In genomic region chr5:180830253-180831138, GRCh38 we compare ENCODE assay signal across 8 cellular contexts. TPM values are rescaled to one million over a fixed set of nuclear protein-coding genes. Genes with fewer than 3 reads are reported as not detected.
DNase-seq lines count a peak whose midpoint lies in the region; ATAC-seq and TF ChIP-seq lines count a peak whose summit lies in the region.

No MANE protein-coding gene starts in this region.

- ATAC-seq in HG02981 (IDR thresholded peaks at IDR 0.05; ENCODE audit: unreplicated experiment) = peak; percentile 44
- ATAC-seq in activated T-cell treated with anti-CD3 and anti-CD28 coated beads, Interleukin-2, amount 50 U/mL, for 72 hours (replicated peaks in 1 of 2) = peak; percentile 39 to 43

- H3K27me3 ChIP-seq in suprapubic skin = no peaks in the 10 kb centered on the region

- H3K36me3 Mint-ChIP-seq in activated T-cell treated with anti-CD3 and anti-CD28 coated beads, Interleukin-2, amount 50 U/mL, for 72 hours (ENCODE audit: insufficient read depth in 2 of 2) = peaks cover 14 to 32% of the 10 kb centered on the region in 2 donors
- peaks cover 26% of the 10 kb centered on the region for H3K36me3 Mint-ChIP-seq in neural crest cell (ENCODE audit: low read depth)

- 53% methylated on average over 20 of the region's 35 CpGs for WGBS in suprapubic skin

- H3K4me3 Mint-ChIP-seq in activated T-cell treated with anti-CD3 and anti-CD28 coated beads, Interleukin-2, amount 50 U/mL, for 72 hours = peak overlapping the region; percentile 99
- peak overlapping the region; percentile 93 for H3K4me3 Mint-ChIP-seq in neural crest cell

- TF ChIP-seq EP300 in suprapubic skin (IDR thresholded peaks at IDR 0.05) = no peak

- peaks cover 16% of the 10 kb centered on the region for H3K36me3 ChIP-seq in suprapubic skin

- no peaks in the 10 kb centered on the region for H3K27me3 Mint-ChIP-seq in activated T-cell treated with anti-CD3 and anti-CD28 coated beads, Interleukin-2, amount 50 U/mL, for 72 hours (ENCODE audit: low read depth)
- H3K27me3 Mint-ChIP-seq in neural crest cell (ENCODE audit: low read depth) = no peaks in the 10 kb centered on the region

- no peak for TF ChIP-seq CTCF in fibroblast of mammary gland (conservative IDR thresholded peaks at IDR 0.05; ENCODE audit: control insufficient read depth, insufficient read depth, low read depth, low read length)
- no peak for TF ChIP-seq CTCF in neural crest cell (conservative IDR thresholded peaks at IDR 0.05)
- no peak for TF ChIP-seq CTCF in suprapubic skin (IDR thresholded peaks at IDR 0.05)

- H3K4me1 Mint-ChIP-seq in activated T-cell treated with anti-CD3 and anti-CD28 coated beads, Interleukin-2, amount 50 U/mL, for 72 hours (ENCODE audit: low read depth) = peaks cover 62% of the 10 kb centered on the region
- peaks cover 27% of the 10 kb centered on the region for H3K4me1 Mint-ChIP-seq in neural crest cell

- H3K9me3 Mint-ChIP-seq in activated T-cell treated with anti-CD3 and anti-CD28 coated beads, Interleukin-2, amount 50 U/mL, for 72 hours = no peaks in the 10 kb centered on the region
- peaks cover 3% of the 10 kb centered on the region for H3K9me3 Mint-ChIP-seq in neural crest cell

- TF ChIP-seq POLR2A in suprapubic skin (IDR thresholded peaks at IDR 0.05) = peak in 1 of 2 donors; percentile 79

- H3K4me3 ChIP-seq in fibroblast of mammary gland (ENCODE audit: control insufficient read depth, low read depth, low read length) (peak overlapping the region; percentile 85), suprapubic skin (peak overlapping the region; percentile 76)

- H3K4me1 ChIP-seq in suprapubic skin = peaks cover 51% of the 10 kb centered on the region

- no peaks in the 10 kb centered on the region for H3K9me3 ChIP-seq in suprapubic skin

- DNase-seq in SIG-M5 treated with dmso at 0.1 percent for 504 hours (lab: John Stamatoyannopoulos, UW; ENCODE audit: unreplicated experiment) (peak; percentile 54), SIG-M5 (lab: John Stamatoyannopoulos, UW) (no peak), NCI-H82 (lab: John Stamatoyannopoulos, UW) (peak; percentile 98), fibroblast of mammary gland (ENCODE audit: low read depth) (peak; percentile 50), neural crest cell (ENCODE audit: low read depth, low spot score) (no peak), suprapubic skin (ENCODE audit: low spot score in 2 of 2) (peak; percentile 87)
- peak; percentile 74 to 75 for DNase-seq in activated T-cell treated with anti-CD3 and anti-CD28 coated beads, Interleukin-2, amount 50 U/mL, for 72 hours

- peak overlapping the region; percentile 94 for H3K27ac Mint-ChIP-seq in activated T-cell treated with anti-CD3 and anti-CD28 coated beads, Interleukin-2, amount 50 U/mL, for 72 hours
- peak overlapping the region; percentile 98 for H3K27ac Mint-ChIP-seq in neural crest cell (ENCODE audit: unreplicated experiment)

- H3K27ac ChIP-seq in suprapubic skin = peak overlapping the region; percentile 97

RNA-seq across cellular contexts. Expression of gene MGAT1, which starts 27.9 kb away (rescaled TPM):
- 100 to 1,000 TPM; 102 to 109 TPM for total RNA-seq in activated T-cell treated with anti-CD3 and anti-CD28 coated beads, Interleukin-2, amount 50 U/mL, for 72 hours
- total RNA-seq in neural crest cell = 57.0 and 57.1 TPM in 2 replicates
- total RNA-seq in suprapubic skin = 100 to 1,000 TPM; 122 to 137 (median 125) TPM

RNA-seq across cellular contexts. Expression of gene ZFP62, which starts 30.6 kb away (rescaled TPM):
- total RNA-seq in activated T-cell treated with anti-CD3 and anti-CD28 coated beads, Interleukin-2, amount 50 U/mL, for 72 hours = 10 to 100 TPM; 22.8 to 34.9 TPM
- total RNA-seq in neural crest cell = 41.6 and 44.4 TPM in 2 replicates
- total RNA-seq in suprapubic skin = 10 to 100 TPM; 35.5 to 41.1 (median 39.1) TPM

Comparison
In these comparisons a context has a peak if more than half of its experiments do, and no peak if none do; other contexts are left out.
1. DNase-seq: peak in SIG-M5 treated with dmso at 0.1 percent for 504 hours (single experiment), NCI-H82 (single experiment), activated T-cell treated with anti-CD3 and anti-CD28 coated beads, Interleukin-2, amount 50 U/mL, for 72 hours (2 of 2), fibroblast of mammary gland (single experiment) and suprapubic skin (2 of 2); none in SIG-M5 (single experiment) and neural crest cell (single experiment).